In the genomic region with DNA sequence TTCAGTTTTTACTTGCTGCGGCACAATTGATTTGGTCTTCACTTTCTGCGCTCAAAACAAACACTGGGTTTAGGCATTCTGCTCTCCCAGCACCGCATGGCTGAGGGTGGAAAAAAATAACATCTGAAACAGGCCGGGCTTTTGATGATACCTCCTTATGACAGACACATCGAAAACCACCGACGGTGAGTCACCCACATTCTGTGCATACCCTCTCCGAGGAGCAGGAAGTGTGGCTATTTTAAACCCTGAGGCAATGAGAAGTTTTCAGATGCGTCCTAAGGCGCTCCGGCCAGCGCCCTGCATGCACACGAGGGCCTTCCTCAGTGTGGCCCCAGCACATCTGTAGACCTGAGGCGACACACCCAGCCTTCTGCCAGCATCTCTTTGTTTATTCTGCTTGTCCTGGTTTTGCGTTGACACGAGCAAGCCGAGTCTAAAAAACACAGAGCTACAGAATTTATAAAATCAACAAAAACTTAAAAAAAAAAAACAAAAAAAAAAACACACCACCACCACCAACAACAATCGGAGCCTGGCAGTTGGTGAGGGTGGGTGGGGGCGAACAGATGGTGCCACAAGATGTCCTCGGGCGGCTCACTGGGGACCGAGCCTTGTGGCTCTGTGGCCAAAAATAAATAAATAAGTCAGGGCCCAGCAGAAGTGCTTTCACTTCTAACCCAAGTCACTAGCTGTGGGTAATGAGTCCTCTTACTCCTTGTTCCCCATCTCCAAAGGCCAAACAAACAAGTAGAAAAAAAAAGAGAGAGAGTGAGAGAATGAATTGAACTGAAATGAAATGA, we compare ENCODE assay signal across 1 cellular context.
TF ChIP-seq lines count a peak whose summit lies in the region.

No MANE protein-coding gene starts in this region.

TF ChIP-seq in HCT116, 20 proteins besides CTCF, POLR2A, EP300 and RAD21 (continued from another document):
- TF ChIP-seq, protein P1, sequence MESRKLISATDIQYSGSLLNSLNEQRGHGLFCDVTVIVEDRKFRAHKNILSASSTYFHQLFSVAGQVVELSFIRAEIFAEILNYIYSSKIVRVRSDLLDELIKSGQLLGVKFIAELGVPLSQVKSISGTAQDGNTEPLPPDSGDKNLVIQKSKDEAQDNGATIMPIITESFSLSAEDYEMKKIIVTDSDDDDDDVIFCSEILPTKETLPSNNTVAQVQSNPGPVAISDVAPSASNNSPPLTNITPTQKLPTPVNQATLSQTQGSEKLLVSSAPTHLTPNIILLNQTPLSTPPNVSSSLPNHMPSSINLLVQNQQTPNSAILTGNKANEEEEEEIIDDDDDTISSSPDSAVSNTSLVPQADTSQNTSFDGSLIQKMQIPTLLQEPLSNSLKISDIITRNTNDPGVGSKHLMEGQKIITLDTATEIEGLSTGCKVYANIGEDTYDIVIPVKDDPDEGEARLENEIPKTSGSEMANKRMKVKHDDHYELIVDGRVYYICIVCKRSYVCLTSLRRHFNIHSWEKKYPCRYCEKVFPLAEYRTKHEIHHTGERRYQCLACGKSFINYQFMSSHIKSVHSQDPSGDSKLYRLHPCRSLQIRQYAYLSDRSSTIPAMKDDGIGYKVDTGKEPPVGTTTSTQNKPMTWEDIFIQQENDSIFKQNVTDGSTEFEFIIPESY (IDR thresholded peaks at IDR 0.05; ENCODE audit: extremely low read depth, insufficient replicate concordance, low read length): peak; percentile 69
- peak; percentile 49 for TF ChIP-seq YY1 (IDR thresholded peaks at IDR 0.05; ENCODE audit: extremely low read depth, insufficient replicate concordance, low read depth, low read length)
- no peak for TF ChIP-seq EGR1 (IDR thresholded peaks at IDR 0.05; ENCODE audit: low read depth)
- no peak; the same call in 1 of the 2 replicates for TF ChIP-seq ELF1 (IDR thresholded peaks at IDR 0.05; ENCODE audit: borderline replicate concordance, low read depth)
- TF ChIP-seq POLR2AphosphoS5 (IDR thresholded peaks at IDR 0.05; ENCODE audit: low read depth, low read length): peak; percentile 83
- TF ChIP-seq ZFX (IDR thresholded peaks at IDR 0.05): no peak
- peak; percentile 81 for TF ChIP-seq SRF (IDR thresholded peaks at IDR 0.05; ENCODE audit: low read depth)
- TF ChIP-seq EZH2phosphoT487 (IDR thresholded peaks at IDR 0.05; ENCODE audit: borderline replicate concordance): no peak
- peak; percentile 99 for TF ChIP-seq CBX3 (IDR thresholded peaks at IDR 0.05; ENCODE audit: low read depth)
